In the genomic region with DNA sequence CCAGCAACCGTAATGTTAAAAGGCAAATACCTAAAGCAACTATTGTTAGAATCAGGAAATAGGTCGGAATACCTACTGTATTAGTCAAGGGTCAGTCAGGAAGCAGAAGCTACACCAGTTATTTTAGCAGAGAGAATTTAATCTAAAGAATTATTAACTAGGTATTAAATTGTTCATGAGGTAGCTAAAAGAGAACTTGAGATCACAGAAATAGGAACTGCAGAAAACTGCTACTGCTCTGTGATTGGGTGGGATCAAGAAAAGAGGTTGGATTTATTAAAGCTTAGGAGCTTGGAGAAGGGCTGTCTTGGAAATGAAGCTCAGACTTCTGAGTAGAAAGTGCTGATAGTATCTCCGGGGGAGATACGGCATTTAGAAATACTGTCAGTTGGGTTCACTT, we compare ENCODE assay signal across 21 cellular contexts. TPM values are rescaled to one million over a fixed set of nuclear protein-coding genes. Genes with fewer than 3 reads are reported as not detected.
DNase-seq lines count a peak whose midpoint lies in the region; ATAC-seq, FAIRE-seq and TF ChIP-seq lines count a peak whose summit lies in the region.
"Had no signal": no experiment of that assay in that cellular context is flagged by ENCODE, and none has a peak within 500 bp of the region (broad histone marks: within the 10 kb centered on the region; RNA-seq: fewer than 3 reads in every experiment).

No MANE protein-coding gene starts in this region.

- DNase-seq in EL (peak; percentile 35), M059J (ENCODE audit: low read depth) (peak; percentile 11), choroid plexus epithelial cell (ENCODE audit: low read depth) (peak; percentile 71), kidney glomerular epithelial cell (lab: John Stamatoyannopoulos, UW) (peak; percentile 69), GM12891 (ENCODE audit: insufficient read length, low spot score) (no peak), medulla oblongata (ENCODE audit: extremely low spot score) (no peak)
- DNase-seq in activated naive CD4-positive, alpha-beta T cell (lab: John Stamatoyannopoulos, UW) = no peak
- DNase-seq: activated CD4-positive, alpha-beta T cell treated with anti-CD3 and anti-CD28 coated beads, Interleukin-2, amount 10 ng/mL, durations not matched to agents 7 days and 5 days; activated CD8-positive, alpha-beta memory T cell treated with anti-CD3 and anti-CD28 coated beads, Interleukin-2, amount 50 U/mL, for 48 hours; activated gamma-delta T cell treated with Interleukin-2 at 50 U/mL for 16 hours; amygdala; CD8-positive, alpha-beta memory T cell; cerebellar nuclear complex; effector memory CD4-positive, alpha-beta T cell; hypothalamus; NCI-H82; stimulated activated CD4-positive, alpha-beta T cell treated with anti-CD3 and anti-CD28 coated beads, Interleukin-2, amount 100 ng/mL, for 24 hours; stimulated activated naive CD4-positive, alpha-beta T cell treated with Interleukin-2 at 50 U/mL for 16 hours; thyroid gland had no signal

- TF ChIP-seq CTCF in choroid plexus epithelial cell (conservative IDR thresholded peaks at IDR 0.05; ENCODE audit: low read depth, low read length) = no peak

- no peak for TF ChIP-seq POLR2A in GM12891 (IDR thresholded peaks at IDR 0.05; ENCODE audit: low read depth, low read length)

- H3K4me3 ChIP-seq in choroid plexus epithelial cell (ENCODE audit: low read depth, low read length) = no peak overlapping the region
- H3K4me3 ChIP-seq: thyroid gland had no signal

- no peak for FAIRE-seq in GM12891 (lab: Jason Lieb, UNC)

- no peak for ATAC-seq in GM18861 (IDR thresholded peaks at IDR 0.05; ENCODE audit: unreplicated experiment)
- ATAC-seq: Panc1 had no signal

TF ChIP-seq in GM12891, 5 proteins besides CTCF, POLR2A, EP300 and RAD21:
- TF ChIP-seq POLR2AphosphoS5 (IDR thresholded peaks at IDR 0.05; ENCODE audit: low read depth, low read length) (no peak), POU2F2 (IDR thresholded peaks at IDR 0.05; ENCODE audit: low read depth, low read length) (no peak), SPI1 (IDR thresholded peaks at IDR 0.05; ENCODE audit: low read depth, low read length) (no peak), TAF1 (IDR thresholded peaks at IDR 0.05; ENCODE audit: low read depth, low read length) (no peak), PAX5 (IDR thresholded peaks at IDR 0.05; ENCODE audit: insufficient read depth, low read length, severe bottlenecking) (no peak)
TF ChIP-seq in GM12891: peak in this region for 0.

RNA-seq across cellular contexts. Expression of gene ZNF438, which starts 20.0 kb away (rescaled TPM):
- total RNA-seq in M059J (2014; rRNA removed; shearing (Covaris generic)) = 2.5 and 3.4 TPM in 2 replicates
- 0.77 TPM for polyA plus RNA-seq in GM12891 (2012; ENCODE audit: low read depth, missing spikeins)

Comparison
In these comparisons a context has a peak if more than half of its experiments do, and no peak if none do; other contexts are left out.
1. DNase-seq: peak in EL (single experiment), M059J (single experiment), choroid plexus epithelial cell (single experiment) and kidney glomerular epithelial cell (single experiment); none in GM12891 (single experiment), medulla oblongata (single experiment) and activated naive CD4-positive, alpha-beta T cell (0 of 4).